22 cellular contexts compared by ENCODE assay signal in genomic region chr2:215370116-215370965, GRCh38. TPM values are rescaled to one million over a fixed set of nuclear protein-coding genes. Genes with fewer than 3 reads are reported as not detected.
DNase-seq lines count a peak whose midpoint lies in the region; ATAC-seq and TF ChIP-seq lines count a peak whose summit lies in the region.
"Had no signal": no experiment of that assay in that cellular context is flagged by ENCODE, and none has a peak within 500 bp of the region (broad histone marks: within the 10 kb centered on the region; RNA-seq: fewer than 3 reads in every experiment).

No MANE protein-coding gene starts in this region.

- no peak overlapping the region for H4K8ac ChIP-seq in H9 (replicated peaks; ENCODE audit: insufficient read length, low read depth, low read length)

- H2AFZ ChIP-seq in ACC112 (ENCODE audit: low read length, unreplicated experiment) (no peak overlapping the region), H9 (ENCODE audit: low read length) (no peak overlapping the region)

- H3K4me3 Mint-ChIP-seq in H9, result no peak overlapping the region
- H3K4me3 Mint-ChIP-seq in endothelial cell (ENCODE audit: unreplicated experiment), result peak overlapping the region; percentile 15
- no peak overlapping the region for H3K4me3 Mint-ChIP-seq in neural crest cell
- H3K4me3 Mint-ChIP-seq: activated CD4-positive, alpha-beta memory T cell treated with anti-CD3 and anti-CD28 coated beads, Interleukin-2, amount 10 ng/mL, durations not matched to agents 7 days and 5 days; activated naive CD8-positive, alpha-beta T cell; brain; effector memory CD8-positive, alpha-beta T cell had no signal

- no peak overlapping the region for H3T11ph ChIP-seq in H9 (ENCODE audit: low read length)

- POLR2A ChIA-PET in GM10248 (lab: Yijun Ruan, JAX), result no interaction called here

- H3K27me3 Mint-ChIP-seq in H9 (ENCODE audit: low read depth) (no peaks in the 10 kb centered on the region), endothelial cell (ENCODE audit: unreplicated experiment) (no peaks in the 10 kb centered on the region), neural crest cell (ENCODE audit: low read depth) (no peaks in the 10 kb centered on the region)
- H3K27me3 Mint-ChIP-seq: activated CD4-positive, alpha-beta memory T cell treated with anti-CD3 and anti-CD28 coated beads, Interleukin-2, amount 10 ng/mL, durations not matched to agents 7 days and 5 days; activated naive CD8-positive, alpha-beta T cell; effector memory CD8-positive, alpha-beta T cell had no signal

- H3K23ac ChIP-seq in H9 (ENCODE audit: insufficient read length, low read depth, low read length), result no peak overlapping the region

- H3K9me3 Mint-ChIP-seq in H9 (no peaks in the 10 kb centered on the region), endothelial cell (ENCODE audit: unreplicated experiment) (no peaks in the 10 kb centered on the region), neural crest cell (no peaks in the 10 kb centered on the region)
- H3K9me3 Mint-ChIP-seq: activated T-helper 2 cell treated with anti-CD3 and anti-CD28 coated beads, Interferon-gamma antibody, Interleukin-2, Interleukin-4, amounts not matched to agents 10 μg/mL and 5 μg/mL and 100 μg/mL, durations not matched to agents 14 hours and 24 hours and 36 hours; brain; effector memory CD8-positive, alpha-beta T cell had no signal

- no peak overlapping the region for H2BK120ac ChIP-seq in H9 (ENCODE audit: low read depth, low read length, poor library complexity, severe bottlenecking)

- H2BK20ac ChIP-seq in H9 (ENCODE audit: low read depth, low read length, poor library complexity, severe bottlenecking), result no peak overlapping the region

- no peak overlapping the region for H4K5ac ChIP-seq in H9 (ENCODE audit: insufficient read length, low read depth, low read length)

- ATAC-seq in gastrocnemius medialis, result no peak
- ATAC-seq: activated CD4-positive, CD25-positive, alpha-beta regulatory T cell treated with anti-CD3 and anti-CD28 coated beads, Interleukin-2, amount 50 U/mL, for 24 hours; effector memory CD8-positive, alpha-beta T cell; HCT116 had no signal

- no peak overlapping the region for H4K91ac ChIP-seq in H9 (ENCODE audit: insufficient read length, low read depth, low read length)

- CTCF ChIA-PET in GM10248 (lab: Yijun Ruan, JAX), result no interaction called here

- H3K4me1 Mint-ChIP-seq in H9 (no peaks in the 10 kb centered on the region), endothelial cell (ENCODE audit: unreplicated experiment) (no peaks in the 10 kb centered on the region), neural crest cell (no peaks in the 10 kb centered on the region)
- H3K4me1 Mint-ChIP-seq: activated CD4-positive, alpha-beta memory T cell treated with anti-CD3 and anti-CD28 coated beads, Interleukin-2, amount 10 ng/mL, durations not matched to agents 7 days and 5 days; brain had no signal

- no peak overlapping the region for H2AK5ac ChIP-seq in H9 (ENCODE audit: insufficient read length, low read length)

- no peak overlapping the region for H3K4ac ChIP-seq in H9 (ENCODE audit: low read depth, low read length)

- H3K4me1 ChIP-seq in ACC112 (ENCODE audit: control insufficient read depth, insufficient read depth, low read length, unreplicated experiment), result peaks cover 28% of the 10 kb centered on the region
- no peaks in the 10 kb centered on the region for H3K4me1 ChIP-seq in H9 (ENCODE audit: insufficient read depth, low read length)
- no peaks in the 10 kb centered on the region for H3K4me1 ChIP-seq in gastrocnemius medialis
- H3K4me1 ChIP-seq: upper lobe of left lung had no signal

- no CpG with 5 or more reads among the region's 14 CpGs for WGBS in H9 (ENCODE audit: extremely low coverage, insufficient read length, low lambda C conversion rate)

- peaks cover 82% of the 10 kb centered on the region for H3K36me3 ChIP-seq in ACC112 (ENCODE audit: insufficient read depth, low read length)
- H3K36me3 ChIP-seq in gastrocnemius medialis, result peaks cover 0 to 8% of the 10 kb centered on the region in 2 donors

- H2BK12ac ChIP-seq in H9 (ENCODE audit: insufficient read length, low read depth, low read length), result no peak overlapping the region

- H3K9me3 ChIP-seq in H9 (ENCODE audit: control insufficient read depth, low read depth, low read length) (no peaks in the 10 kb centered on the region), gastrocnemius medialis (no peaks in the 10 kb centered on the region)
- H3K9me3 ChIP-seq: upper lobe of left lung had no signal

- in situ Hi-C loops in gastrocnemius medialis (cut with MboI; ENCODE audit: low sequenced_read_pairs in 4 of 4), result no loop called here

- TF ChIP-seq CTCF in H9 (conservative IDR thresholded peaks at IDR 0.05), result no peak
- no peak for TF ChIP-seq CTCF in endothelial cell (IDR thresholded peaks at IDR 0.05; ENCODE audit: unreplicated experiment)
- no peak for TF ChIP-seq CTCF in neural crest cell (conservative IDR thresholded peaks at IDR 0.05)
- no peak for TF ChIP-seq CTCF in gastrocnemius medialis (IDR thresholded peaks at IDR 0.05 in 4 of 5, conservative IDR thresholded peaks at IDR 0.05 in 1 of 5)
- no peak for TF ChIP-seq CTCF in GM10248 (IDR thresholded peaks at IDR 0.05; ENCODE audit: control extremely low read depth, extremely low read depth, low read depth, missing control alignments)

- H3K27ac Mint-ChIP-seq in H9, result peak overlapping the region in 2 of 3 experiments; percentile 22 to 63; a peak in 3 of 7 replicates
- H3K27ac Mint-ChIP-seq in endothelial cell (ENCODE audit: unreplicated experiment), result no peak overlapping the region
- peak overlapping the region; percentile 69 for H3K27ac Mint-ChIP-seq in neural crest cell (ENCODE audit: unreplicated experiment)
- H3K27ac Mint-ChIP-seq: activated CD4-positive, alpha-beta memory T cell treated with anti-CD3 and anti-CD28 coated beads, Interleukin-2, amount 10 ng/mL, durations not matched to agents 7 days and 5 days; activated naive CD8-positive, alpha-beta T cell; activated T-helper 2 cell treated with anti-CD3 and anti-CD28 coated beads, Interferon-gamma antibody, Interleukin-2, Interleukin-4, amounts not matched to agents 10 μg/mL and 5 μg/mL and 100 μg/mL, durations not matched to agents 14 hours and 24 hours and 36 hours; brain; effector memory CD8-positive, alpha-beta T cell had no signal

- no peaks in the 10 kb centered on the region for H3K23me2 ChIP-seq in H9 (ENCODE audit: insufficient read length, low read depth, low read length, poor library complexity, severe bottlenecking)

- no peak overlapping the region for H3K9ac ChIP-seq in H9 (ENCODE audit: extremely low read depth, insufficient read length, low read length)

- no peak overlapping the region for H3K4me2 ChIP-seq in H9 (ENCODE audit: insufficient read depth, insufficient read length, low read length)

- H3K4me3 ChIP-seq in ACC112 (ENCODE audit: low read depth, low read length) (no peak overlapping the region), gastrocnemius medialis (no peak overlapping the region)
- H3K4me3 ChIP-seq: upper lobe of left lung had no signal

- H3K79me1 ChIP-seq in H9 (ENCODE audit: insufficient read depth, low read depth, low read length, poor library complexity, severe bottlenecking), result no peaks in the 10 kb centered on the region

- no peaks in the 10 kb centered on the region for H3K79me2 ChIP-seq in ACC112 (ENCODE audit: control insufficient read depth, insufficient read depth, low read length, unreplicated experiment)
- H3K79me2 ChIP-seq in H9 (ENCODE audit: insufficient read depth, low read length), result no peaks in the 10 kb centered on the region

- H3K27ac ChIP-seq in ACC112 (ENCODE audit: low read depth, low read length) (peak overlapping the region; percentile 65), H9 (ENCODE audit: insufficient read length, low read depth, low read length) (no peak overlapping the region), gastrocnemius medialis (no peak overlapping the region)
- H3K27ac ChIP-seq: C4-2B, HL-60, upper lobe of left lung had no signal

- no peaks in the 10 kb centered on the region for H4K20me1 ChIP-seq in H9 (ENCODE audit: control insufficient read depth, insufficient read depth, insufficient read length)

- DNase-seq in H9 (no peak), endothelial cell (ENCODE audit: low spot score) (no peak), neural crest cell (ENCODE audit: low read depth, low spot score) (no peak), gastrocnemius medialis (no peak), amygdala (lab: John Stamatoyannopoulos, UW) (no peak), NCI-H2029 treated with DMSO at 0.1 percent for 48 hours (lab: John Stamatoyannopoulos, UW) (no peak), GM10248 (ENCODE audit: extremely low spot score) (no peak)
- DNase-seq: activated CD4-positive, alpha-beta memory T cell treated with anti-CD3 and anti-CD28 coated beads, Interleukin-2, amount 10 ng/mL, durations not matched to agents 7 days and 5 days; effector memory CD8-positive, alpha-beta T cell; NCI-H1105; NCI-H2081 treated with DMSO at 0.1 percent for 48 hours; NK-92 treated with Interleukin-12 subunit alpha and Interleukin-12 subunit beta, amount 100 ng/mL, for 24 hours; SHP77 treated with DMSO at 0.1 percent for 48 hours had no signal

- no peak overlapping the region for H3K14ac ChIP-seq in H9 (ENCODE audit: insufficient read depth, low read length)

- H2BK15ac ChIP-seq in H9 (ENCODE audit: low read depth, low read length), result no peak overlapping the region

- TF ChIP-seq POLR2A in gastrocnemius medialis (IDR thresholded peaks at IDR 0.05), result no peak

- peaks cover 14 to 43% (median 20%) of the 10 kb centered on the region in 3 experiments; a peak in 6 of 7 replicates for H3K36me3 Mint-ChIP-seq in H9 (ENCODE audit: insufficient read depth in 1 of 3, low read depth in 3 of 3)
- peaks cover 48% of the 10 kb centered on the region for H3K36me3 Mint-ChIP-seq in endothelial cell (ENCODE audit: low read depth, unreplicated experiment)
- peaks cover 30% of the 10 kb centered on the region for H3K36me3 Mint-ChIP-seq in neural crest cell (ENCODE audit: low read depth)

- no peaks in the 10 kb centered on the region for H3K27me3 ChIP-seq in ACC112 (ENCODE audit: insufficient read depth, low read length)
- H3K27me3 ChIP-seq in H9 (ENCODE audit: insufficient read depth, low read length), result no peaks in the 10 kb centered on the region
- no peaks in the 10 kb centered on the region for H3K27me3 ChIP-seq in gastrocnemius medialis
- H3K27me3 ChIP-seq: upper lobe of left lung had no signal

- no peak overlapping the region for H3K56ac ChIP-seq in H9 (ENCODE audit: insufficient read length, low read depth, low read length)

- intact Hi-C loops in gastrocnemius medialis (cut with DNase I; ENCODE audit: low total_unique reads), result no loop called here

- H3K18ac ChIP-seq in H9 (ENCODE audit: insufficient read length, low read depth, low read length), result no peak overlapping the region

- H2BK5ac ChIP-seq in H9 (ENCODE audit: insufficient read length, low read length), result no peak overlapping the region

RNA-seq across cellular contexts. Expression of gene ATIC, which starts 58.5 kb away (rescaled TPM):
- total RNA-seq in H9 (2021), result 284 and 295 TPM in 2 replicates
- total RNA-seq in endothelial cell (ENCODE audit: unreplicated experiment), result 29.3 TPM
- 206 and 209 TPM in 2 replicates for total RNA-seq in neural crest cell
- total RNA-seq in gastrocnemius medialis, result 10 to 100 TPM; 16.9 to 46.9 (median 41.8) TPM
